ENCODE assay signal across 11 cellular contexts in the genomic region with DNA sequence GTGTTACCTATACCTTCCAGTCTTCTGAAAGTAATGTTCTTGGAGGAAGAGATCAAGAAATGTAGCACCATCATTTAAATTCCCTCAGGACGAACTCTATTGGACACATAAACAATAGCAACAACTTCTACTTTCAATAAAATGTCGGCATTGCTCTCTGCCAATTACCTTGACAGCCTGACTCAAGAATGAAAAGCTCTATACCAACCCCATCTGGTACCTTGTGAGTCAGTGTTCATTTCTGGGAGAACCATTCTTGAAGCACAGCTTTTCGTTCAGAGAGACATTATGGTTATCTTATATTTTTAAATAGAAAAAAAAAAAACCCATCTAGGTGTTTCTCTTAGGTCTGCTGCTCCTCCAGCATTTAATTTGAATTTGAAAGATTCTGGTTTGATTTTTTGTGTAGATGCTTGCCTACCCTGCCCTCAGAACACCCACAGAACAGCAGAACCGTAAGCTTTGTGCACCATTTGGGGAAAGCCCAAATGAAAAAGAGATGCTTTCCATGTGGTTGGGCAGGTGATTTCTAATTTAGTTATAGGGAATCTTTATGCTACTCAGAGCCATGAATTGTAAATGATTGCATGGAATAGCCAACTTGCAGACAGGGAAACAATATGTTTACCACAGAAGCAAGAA.
DNase-seq lines count a peak whose midpoint lies in the region; ATAC-seq, FAIRE-seq and TF ChIP-seq lines count a peak whose summit lies in the region.
"Had no signal": no experiment of that assay in that cellular context is flagged by ENCODE, and none has a peak within 500 bp of the region (broad histone marks: within the 10 kb centered on the region; RNA-seq: fewer than 3 reads in every experiment).

No MANE protein-coding gene starts in this region.

- no peak for TF ChIP-seq EP300 in A549 (IDR thresholded peaks at IDR 0.05)

- no peaks in the 10 kb centered on the region for H3K36me3 ChIP-seq in Peyer's patch

- CTCF ChIA-PET in A549 (lab: Yijun Ruan, JAX): interaction anchor here (0.6 to 10.8 kb wide), 17 partner anchors 9 to 279 kb away, joined by 3 to 75 read pairs (median 4); partner anchors contain the start of genes CGRRF1 and SAMD4A

- TF ChIP-seq CTCF in A549 (IDR thresholded peaks at IDR 0.05): peak; percentile 49
- TF ChIP-seq CTCF in GM12873 (IDR thresholded peaks at IDR 0.05; ENCODE audit: insufficient read depth, low read depth, low read length, missing control alignments): peak; percentile 67
- TF ChIP-seq CTCF in Peyer's patch (IDR thresholded peaks at IDR 0.05): peak in 4 of 6 experiments; percentile 11 to 36 (median 30)

- no peaks in the 10 kb centered on the region for H3K27me3 ChIP-seq in Peyer's patch

- peak; percentile 68 for FAIRE-seq in A549 (lab: Jason Lieb, UNC)

- H3K9me3 ChIP-seq in A549 (no peaks in the 10 kb centered on the region), Peyer's patch (no peaks in the 10 kb centered on the region)

- intact Hi-C loops in left ventricle myocardium superior (cut with micrococcal nuclease) (no loop called here), posterior vena cava (cut with DNase I) (no loop called here)

- ATAC-seq in A549 (peak; percentile 73 to 88; a peak in 5 of 6 replicates), left ventricle myocardium superior (peak; percentile 60), HG02981 (IDR thresholded peaks at IDR 0.05; ENCODE audit: unreplicated experiment) (no peak)

- DNase-seq in A549 (ENCODE audit: low read depth in 1 of 2, low spot score in 1 of 2) (peak; percentile 31 to 59), Peyer's patch (no peak), left ventricle myocardium superior (no peak), DMS153 treated with DMSO at 0.1 percent for 48 hours (lab: John Stamatoyannopoulos, UW; ENCODE audit: unreplicated experiment) (no peak), posterior vena cava (ENCODE audit: low spot score) (no peak), activated gamma-delta T cell (lab: John Stamatoyannopoulos, UW) (no peak)
- DNase-seq: effector CD4-positive, alpha-beta T cell; RPMI8226; stimulated activated CD4-positive, alpha-beta T cell treated with anti-CD3 and anti-CD28 coated beads, Interleukin-2, amount 100 ng/mL, for 48 hours had no signal

- H3K27ac ChIP-seq in A549: no peak overlapping the region
- H3K27ac ChIP-seq in Peyer's patch: no peak overlapping the region

- H3K4me3 ChIP-seq in A549: no peak overlapping the region
- no peak overlapping the region for H3K4me3 ChIP-seq in Peyer's patch

- no peaks in the 10 kb centered on the region for H3K4me1 ChIP-seq in A549
- no peaks in the 10 kb centered on the region for H3K4me1 ChIP-seq in Peyer's patch

- WGBS in A549 (ENCODE audit: missing lambda C conversion rate): 52% methylated on average over 4 of the region's 4 CpGs

- TF ChIP-seq POLR2A in A549 (IDR thresholded peaks at IDR 0.05; ENCODE audit: low read length) (no peak), Peyer's patch (IDR thresholded peaks at IDR 0.05) (no peak)

- POLR2A ChIA-PET in A549 (lab: Yijun Ruan, JAX): interaction anchor here (0.6 to 0.9 kb wide), 2 partner anchors 118 to 157 kb away, joined by 3 to 4 read pairs; no protein-coding TSS in a partner anchor

- TF ChIP-seq RAD21 in A549 (conservative IDR thresholded peaks at IDR 0.05 in 1 of 2, IDR thresholded peaks at IDR 0.05 in 1 of 2): peak; percentile 61 to 73

- H3K4me2 ChIP-seq in A549: no peak overlapping the region

TF ChIP-seq in A549, 52 proteins besides CTCF, POLR2A, EP300 and RAD21:
- TF ChIP-seq, protein P1, sequence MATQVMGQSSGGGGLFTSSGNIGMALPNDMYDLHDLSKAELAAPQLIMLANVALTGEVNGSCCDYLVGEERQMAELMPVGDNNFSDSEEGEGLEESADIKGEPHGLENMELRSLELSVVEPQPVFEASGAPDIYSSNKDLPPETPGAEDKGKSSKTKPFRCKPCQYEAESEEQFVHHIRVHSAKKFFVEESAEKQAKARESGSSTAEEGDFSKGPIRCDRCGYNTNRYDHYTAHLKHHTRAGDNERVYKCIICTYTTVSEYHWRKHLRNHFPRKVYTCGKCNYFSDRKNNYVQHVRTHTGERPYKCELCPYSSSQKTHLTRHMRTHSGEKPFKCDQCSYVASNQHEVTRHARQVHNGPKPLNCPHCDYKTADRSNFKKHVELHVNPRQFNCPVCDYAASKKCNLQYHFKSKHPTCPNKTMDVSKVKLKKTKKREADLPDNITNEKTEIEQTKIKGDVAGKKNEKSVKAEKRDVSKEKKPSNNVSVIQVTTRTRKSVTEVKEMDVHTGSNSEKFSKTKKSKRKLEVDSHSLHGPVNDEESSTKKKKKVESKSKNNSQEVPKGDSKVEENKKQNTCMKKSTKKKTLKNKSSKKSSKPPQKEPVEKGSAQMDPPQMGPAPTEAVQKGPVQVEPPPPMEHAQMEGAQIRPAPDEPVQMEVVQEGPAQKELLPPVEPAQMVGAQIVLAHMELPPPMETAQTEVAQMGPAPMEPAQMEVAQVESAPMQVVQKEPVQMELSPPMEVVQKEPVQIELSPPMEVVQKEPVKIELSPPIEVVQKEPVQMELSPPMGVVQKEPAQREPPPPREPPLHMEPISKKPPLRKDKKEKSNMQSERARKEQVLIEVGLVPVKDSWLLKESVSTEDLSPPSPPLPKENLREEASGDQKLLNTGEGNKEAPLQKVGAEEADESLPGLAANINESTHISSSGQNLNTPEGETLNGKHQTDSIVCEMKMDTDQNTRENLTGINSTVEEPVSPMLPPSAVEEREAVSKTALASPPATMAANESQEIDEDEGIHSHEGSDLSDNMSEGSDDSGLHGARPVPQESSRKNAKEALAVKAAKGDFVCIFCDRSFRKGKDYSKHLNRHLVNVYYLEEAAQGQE (IDR thresholded peaks at IDR 0.05): no peak
- peak; percentile 59 for TF ChIP-seq SMC3 (IDR thresholded peaks at IDR 0.05)
- TF ChIP-seq BCL3 (IDR thresholded peaks at IDR 0.05): no peak

Comparison
In these comparisons a context has a peak if more than half of its experiments do, and no peak if none do; other contexts are left out.
1. DNase-seq: peak in A549 (2 of 2); none in Peyer's patch (0 of 3), left ventricle myocardium superior (single experiment), DMS153 treated with DMSO at 0.1 percent for 48 hours (single experiment), posterior vena cava (single experiment) and activated gamma-delta T cell (single experiment).
2. Peak in every context shown above with its lines, with median percentiles within 50 percentile points of each other: CTCF ChIP-seq.